20 cellular contexts compared by ENCODE assay signal in genomic region chr3:74217467-74217866, GRCh38.
DNase-seq lines count a peak whose midpoint lies in the region; ATAC-seq, FAIRE-seq and TF ChIP-seq lines count a peak whose summit lies in the region.
"Had no signal": no experiment of that assay in that cellular context is flagged by ENCODE, and none has a peak within 500 bp of the region (broad histone marks: within the 10 kb centered on the region; RNA-seq: fewer than 3 reads in every experiment).

No MANE protein-coding gene starts in this region.

- FAIRE-seq in A549 (lab: Jason Lieb, UNC), result no peak
- FAIRE-seq: A204.1, D721Med, GM12891, GM19239 had no signal

- no peak overlapping the region for H3K23ac ChIP-seq in IMR-90 (ENCODE audit: low read depth, low read length)

- no peak for ATAC-seq in A549
- no peak for ATAC-seq in IMR-90 (ENCODE audit: low read depth)
- ATAC-seq in HG03135 (IDR thresholded peaks at IDR 0.05; ENCODE audit: unreplicated experiment), result no peak
- ATAC-seq: CD8-positive, alpha-beta T cell had no signal

- under 1% methylated on average over 3 of the region's 3 CpGs for WGBS in A549 (ENCODE audit: missing lambda C conversion rate)
- WGBS in IMR-90 (ENCODE audit: extremely low coverage in 2 of 2, insufficient read length in 1 of 2), 2 experiments, result no CpG with 5 or more reads among the region's 3 CpGs

- H3K9me1 ChIP-seq in IMR-90 (ENCODE audit: insufficient read depth, low read length), result no peaks in the 10 kb centered on the region

- no peak overlapping the region for H3K14ac ChIP-seq in IMR-90 (replicated peaks; ENCODE audit: low read depth, low read length)

- H3K36me3 ChIP-seq in IMR-90 (ENCODE audit: control insufficient read depth, insufficient read depth, low read length), result no peaks in the 10 kb centered on the region
- no peaks in the 10 kb centered on the region for H3K36me3 ChIP-seq in osteoblast (ENCODE audit: insufficient read depth, low read length)
- H3K36me3 ChIP-seq: BLaER1 treated with 17β-estradiol and CSF1 and Interleukin-3, amounts not matched to agents 10 nM and 100 nM had no signal

- no peak overlapping the region for H3K4me2 ChIP-seq in A549
- no peak overlapping the region for H3K4me2 ChIP-seq in IMR-90 (ENCODE audit: low read depth, low read length)
- H3K4me2 ChIP-seq in osteoblast (ENCODE audit: insufficient read depth, low read length), result no peak overlapping the region
- H3K4me2 ChIP-seq: BLaER1 treated with 17β-estradiol and CSF1 and Interleukin-3, amounts not matched to agents 10 nM and 100 nM had no signal

- no peaks in the 10 kb centered on the region for H3K79me1 ChIP-seq in IMR-90 (ENCODE audit: low read depth in 1 of 2, low read length in 2 of 2)

- BruUV-seq in IMR-90 (replicated peaks; lab: Mats Ljungman, UMichigan), result no TSS peak

- no peak overlapping the region for H3K4ac ChIP-seq in IMR-90 (ENCODE audit: low read depth, low read length)

- no peak for DNase-seq in A549 (ENCODE audit: low read depth in 1 of 2, low spot score in 1 of 2)
- no peak for DNase-seq in IMR-90
- DNase-seq in osteoblast (ENCODE audit: insufficient read length, low spot score, missing footprints), result peak; percentile 42
- DNase-seq in activated T-helper 1 cell treated with anti-CD3 and anti-CD28 coated beads, Interleukin-12 subunit alpha, Interleukin-12 subunit beta, Interleukin-2, Interleukin-4 antibody, amounts not matched to agents 30 ng/mL and 10 ng/mL and 1 ng/mL, durations not matched to agents 14 hours and 24 hours and 36 hours (ENCODE audit: low spot score), result no peak
- DNase-seq: 8988T; AML-193; Caco-2; Calu3; CD4-positive, alpha-beta T cell; CD8-positive, alpha-beta T cell; DMS79 treated with DMSO at 0.1 percent for 48 hours; GF-D8 had no signal

- H2BK120ac ChIP-seq in IMR-90 (ENCODE audit: low read depth, low read length), result no peak overlapping the region

- no peak overlapping the region for H2AK9ac ChIP-seq in IMR-90 (replicated peaks; ENCODE audit: low read depth, low read length, poor library complexity)

- in situ Hi-C loops in IMR-90 (cut with MboI; ENCODE audit: low sequenced_read_pairs), result no loop called here

- H3K56ac ChIP-seq in IMR-90 (ENCODE audit: extremely low read depth, insufficient read depth, low read length), result no peak overlapping the region

- no peak overlapping the region for H2BK5ac ChIP-seq in IMR-90 (ENCODE audit: low read depth, low read length, poor library complexity, severe bottlenecking)

- H4K20me1 ChIP-seq in IMR-90 (ENCODE audit: insufficient read depth, low read length), result no peaks in the 10 kb centered on the region
- no peaks in the 10 kb centered on the region for H4K20me1 ChIP-seq in osteoblast (ENCODE audit: insufficient read depth, low read length)
- H4K20me1 ChIP-seq: BLaER1 treated with 17β-estradiol and CSF1 and Interleukin-3, amounts not matched to agents 10 nM and 100 nM had no signal

- H3K4me3 Mint-ChIP-seq in activated T-helper 1 cell treated with anti-CD3 and anti-CD28 coated beads, Interleukin-12 subunit alpha, Interleukin-12 subunit beta, Interleukin-2, Interleukin-4 antibody, amounts not matched to agents 30 ng/mL and 10 ng/mL and 1 ng/mL, durations not matched to agents 14 hours and 24 hours and 36 hours, result no peak overlapping the region
- H3K4me3 Mint-ChIP-seq: B cell; CD4-positive, alpha-beta T cell; CD8-positive, alpha-beta T cell had no signal

- TF ChIP-seq CTCF in A549 (IDR thresholded peaks at IDR 0.05), result no peak
- TF ChIP-seq CTCF in IMR-90 (conservative IDR thresholded peaks at IDR 0.05; ENCODE audit: low read depth, low read length), result no peak
- TF ChIP-seq CTCF in osteoblast (IDR thresholded peaks at IDR 0.05; ENCODE audit: extremely low read depth, low read depth, low read length), result no peak

- no peak overlapping the region for H4K8ac ChIP-seq in IMR-90 (ENCODE audit: low read depth in 2 of 2, low read length in 2 of 2)

- no peak overlapping the region for H3K27ac Mint-ChIP-seq in activated T-helper 1 cell treated with anti-CD3 and anti-CD28 coated beads, Interleukin-12 subunit alpha, Interleukin-12 subunit beta, Interleukin-2, Interleukin-4 antibody, amounts not matched to agents 30 ng/mL and 10 ng/mL and 1 ng/mL, durations not matched to agents 14 hours and 24 hours and 36 hours
- H3K27ac Mint-ChIP-seq: B cell; CD4-positive, alpha-beta T cell; CD8-positive, alpha-beta T cell had no signal

- dilution Hi-C loops in IMR-90 (cut with HindIII; ENCODE audit: low sequenced_read_pairs, unreplicated experiment), result no loop called here

- H2AFZ ChIP-seq in IMR-90 (replicated peaks; ENCODE audit: low read length, poor library complexity), result no peak overlapping the region
- no peak overlapping the region for H2AFZ ChIP-seq in osteoblast (ENCODE audit: low read length)

- no peaks in the 10 kb centered on the region; the same call in 2 of the 3 replicates for H3K9me3 ChIP-seq in A549
- H3K9me3 ChIP-seq in IMR-90 (ENCODE audit: control insufficient read depth, insufficient read depth, low read length), result no peaks in the 10 kb centered on the region
- H3K9me3 ChIP-seq in osteoblast (ENCODE audit: low read depth, low read length), result no peaks in the 10 kb centered on the region

- no peak overlapping the region for H2BK15ac ChIP-seq in IMR-90 (ENCODE audit: low read depth, low read length)

- H3K36me3 Mint-ChIP-seq in activated T-helper 1 cell treated with anti-CD3 and anti-CD28 coated beads, Interleukin-12 subunit alpha, Interleukin-12 subunit beta, Interleukin-2, Interleukin-4 antibody, amounts not matched to agents 30 ng/mL and 10 ng/mL and 1 ng/mL, durations not matched to agents 14 hours and 24 hours and 36 hours (ENCODE audit: low read depth), result no peaks in the 10 kb centered on the region
- H3K36me3 Mint-ChIP-seq: CD8-positive, alpha-beta T cell had no signal

- H4K5ac ChIP-seq in IMR-90 (ENCODE audit: low read depth, low read length), result no peak overlapping the region

- H3K4me1 ChIP-seq in A549 (no peaks in the 10 kb centered on the region), IMR-90 (ENCODE audit: control insufficient read depth, insufficient read depth, low read length) (no peaks in the 10 kb centered on the region), osteoblast (ENCODE audit: insufficient read depth, low read length) (no peaks in the 10 kb centered on the region)
- H3K4me1 ChIP-seq: Caco-2 had no signal

- H3K27ac ChIP-seq in A549, result no peak overlapping the region
- H3K27ac ChIP-seq in IMR-90 (ENCODE audit: insufficient read depth, low read length), result no peak overlapping the region
- H3K27ac ChIP-seq in osteoblast (ENCODE audit: low read depth, low read length), result no peak overlapping the region
- H3K27ac ChIP-seq: BLaER1 treated with 17β-estradiol and CSF1 and Interleukin-3, amounts not matched to agents 10 nM and 100 nM; C4-2B had no signal

- POLR2A ChIA-PET in A549 (lab: Yijun Ruan, JAX) (no interaction called here), IMR-90 (lab: Charles Lee; ENCODE audit: unreplicated experiment) (no interaction called here)

- H3K4me3 ChIP-seq in A549 (no peak overlapping the region), IMR-90 (ENCODE audit: insufficient read depth, low read depth, low read length) (no peak overlapping the region), osteoblast (ENCODE audit: insufficient read depth, low read length) (no peak overlapping the region)
- H3K4me3 ChIP-seq: BLaER1 treated with 17β-estradiol and CSF1 and Interleukin-3, amounts not matched to agents 10 nM and 100 nM had no signal

- H3K79me2 ChIP-seq in osteoblast (ENCODE audit: insufficient read depth, low read length), result no peaks in the 10 kb centered on the region

- no peak overlapping the region for H2AK5ac ChIP-seq in IMR-90 (ENCODE audit: low read depth, low read length)

- no peak for TF ChIP-seq EP300 in A549 (IDR thresholded peaks at IDR 0.05)

- no peak overlapping the region for H3K18ac ChIP-seq in IMR-90 (ENCODE audit: low read depth, low read length)

- intact Hi-C loops in IMR-90 (cut with micrococcal nuclease), result no loop called here
- intact Hi-C loops in activated T-helper 1 cell treated with anti-CD3 and anti-CD28 coated beads, Interleukin-12 subunit alpha, Interleukin-12 subunit beta, Interleukin-2, Interleukin-4 antibody, amounts not matched to agents 30 ng/mL and 10 ng/mL and 1 ng/mL, durations not matched to agents 14 hours and 24 hours and 36 hours (cut with micrococcal nuclease), result no loop called here

- no peak overlapping the region for H3K9ac ChIP-seq in IMR-90 (ENCODE audit: low read depth, low read length)
- H3K9ac ChIP-seq: BLaER1 treated with 17β-estradiol and CSF1 and Interleukin-3, amounts not matched to agents 10 nM and 100 nM had no signal

- H3K27me3 Mint-ChIP-seq in activated T-helper 1 cell treated with anti-CD3 and anti-CD28 coated beads, Interleukin-12 subunit alpha, Interleukin-12 subunit beta, Interleukin-2, Interleukin-4 antibody, amounts not matched to agents 30 ng/mL and 10 ng/mL and 1 ng/mL, durations not matched to agents 14 hours and 24 hours and 36 hours (ENCODE audit: insufficient read depth), result no peaks in the 10 kb centered on the region
- H3K27me3 Mint-ChIP-seq: B cell; CD4-positive, alpha-beta T cell had no signal

- no peak for TF ChIP-seq POLR2A in A549 (IDR thresholded peaks at IDR 0.05; ENCODE audit: low read length)
- TF ChIP-seq POLR2A in IMR-90 (IDR thresholded peaks at IDR 0.05; ENCODE audit: low read depth, low read length), result no peak

- no peak for TF ChIP-seq RAD21 in A549 (conservative IDR thresholded peaks at IDR 0.05 in 1 of 2, IDR thresholded peaks at IDR 0.05 in 1 of 2)
- TF ChIP-seq RAD21 in IMR-90 (IDR thresholded peaks at IDR 0.05; ENCODE audit: low read length), result no peak

- H2BK20ac ChIP-seq in IMR-90 (ENCODE audit: low read depth, low read length), result no peak overlapping the region

- CTCF ChIA-PET in A549 (lab: Yijun Ruan, JAX) (no interaction called here), IMR-90 (lab: Yijun Ruan, JAX) (no interaction called here)

- no peak overlapping the region for H4K91ac ChIP-seq in IMR-90 (ENCODE audit: insufficient read depth, low read depth, low read length)

- peaks cover 6% of the 10 kb centered on the region for H3K9me3 Mint-ChIP-seq in activated T-helper 1 cell treated with anti-CD3 and anti-CD28 coated beads, Interleukin-12 subunit alpha, Interleukin-12 subunit beta, Interleukin-2, Interleukin-4 antibody, amounts not matched to agents 30 ng/mL and 10 ng/mL and 1 ng/mL, durations not matched to agents 14 hours and 24 hours and 36 hours

- H3K27me3 ChIP-seq in IMR-90 (ENCODE audit: control insufficient read depth, insufficient read depth, low read length) (no peaks in the 10 kb centered on the region), osteoblast (ENCODE audit: insufficient read depth, low read length) (no peaks in the 10 kb centered on the region)
- H3K27me3 ChIP-seq: BLaER1 treated with 17β-estradiol and CSF1 and Interleukin-3, amounts not matched to agents 10 nM and 100 nM had no signal

- H3K4me1 Mint-ChIP-seq in activated T-helper 1 cell treated with anti-CD3 and anti-CD28 coated beads, Interleukin-12 subunit alpha, Interleukin-12 subunit beta, Interleukin-2, Interleukin-4 antibody, amounts not matched to agents 30 ng/mL and 10 ng/mL and 1 ng/mL, durations not matched to agents 14 hours and 24 hours and 36 hours (ENCODE audit: low read depth), result no peaks in the 10 kb centered on the region
- H3K4me1 Mint-ChIP-seq: B cell had no signal

TF ChIP-seq in A549, 52 proteins besides CTCF, POLR2A, EP300 and RAD21 (continues in another document):
- no peak for TF ChIP-seq RARB (CRISPR knock-in tag; IDR thresholded peaks at IDR 0.05)

TF ChIP-seq in IMR-90, 13 proteins besides CTCF, POLR2A, EP300 and RAD21 (continues in another document):
- no peak for TF ChIP-seq RFX5 (IDR thresholded peaks at IDR 0.05; ENCODE audit: low read depth, low read length)
